In genomic region chr9:89597711-89598707, GRCh38 we compare ENCODE assay signal across 8 cellular contexts. TPM values are rescaled to one million over a fixed set of nuclear protein-coding genes. Genes with fewer than 3 reads are reported as not detected.
A peak's percentile ranks its signal among the peaks of the same experiment; 100 is the strongest.
DNase-seq lines count a peak whose midpoint lies in the region; ATAC-seq and TF ChIP-seq lines count a peak whose summit lies in the region.

No MANE protein-coding gene starts in this region.

- H3K4me3 ChIP-seq in retinal pigment epithelial cell (ENCODE audit: low read length): no peak overlapping the region

- DNase-seq in DMS 273 (lab: John Stamatoyannopoulos, UW; ENCODE audit: unreplicated experiment): peak; percentile 86
- DNase-seq in SK-N-DZ (ENCODE audit: low spot score): peak; percentile 57
- peak in 37 of 58 donors; percentile 3 to 71 (median 23) for DNase-seq in anterior cingulate cortex (lab: John Stamatoyannopoulos, UW)
- DNase-seq in left ventricle myocardium superior: no peak
- DNase-seq in retinal pigment epithelial cell (ENCODE audit: low read depth): no peak

- intact Hi-C loops in left ventricle myocardium superior (cut with micrococcal nuclease): loop anchor here (2.0 kb wide), 1 partner anchor 505 kb away; no protein-coding TSS in a partner anchor

- peak; percentile 86 for TF ChIP-seq CTCF in retinal pigment epithelial cell (conservative IDR thresholded peaks at IDR 0.05; ENCODE audit: low read depth, low read length)

- peak; percentile 50 for ATAC-seq in HG02759 (IDR thresholded peaks at IDR 0.05; ENCODE audit: unreplicated experiment)
- peak; percentile 68 for ATAC-seq in left ventricle myocardium superior
- no peak for ATAC-seq in HG03439 (IDR thresholded peaks at IDR 0.05; ENCODE audit: unreplicated experiment)
- no peak for ATAC-seq in GM18519 (IDR thresholded peaks at IDR 0.05; ENCODE audit: low FRiP score, unreplicated experiment)

RNA-seq across cellular contexts. Expression of gene GADD45G, which starts 6.8 kb away (rescaled TPM):
- 11.1 and 13.4 TPM in 2 replicates for polyA plus RNA-seq in SK-N-DZ (2014; cell fraction: cytosol; rRNA removed)
- 12.8 and 20.6 TPM in 2 replicates for polyA plus RNA-seq in SK-N-DZ (2014; cell fraction: nucleus; rRNA removed)
- 54.0 TPM for total RNA-seq in left ventricle myocardium superior

Comparison
In these comparisons a context has a peak if more than half of its experiments do, and no peak if none do; other contexts are left out.
1. DNase-seq: peak in DMS 273 (single experiment), SK-N-DZ (single experiment) and anterior cingulate cortex (37 of 58); none in left ventricle myocardium superior (single experiment) and retinal pigment epithelial cell (single experiment).
2. ATAC-seq: peak in HG02759 (single experiment) and left ventricle myocardium superior (single experiment); none in HG03439 (single experiment) and GM18519 (single experiment).